ENCODE assay signal across 28 cellular contexts in the genomic region with DNA sequence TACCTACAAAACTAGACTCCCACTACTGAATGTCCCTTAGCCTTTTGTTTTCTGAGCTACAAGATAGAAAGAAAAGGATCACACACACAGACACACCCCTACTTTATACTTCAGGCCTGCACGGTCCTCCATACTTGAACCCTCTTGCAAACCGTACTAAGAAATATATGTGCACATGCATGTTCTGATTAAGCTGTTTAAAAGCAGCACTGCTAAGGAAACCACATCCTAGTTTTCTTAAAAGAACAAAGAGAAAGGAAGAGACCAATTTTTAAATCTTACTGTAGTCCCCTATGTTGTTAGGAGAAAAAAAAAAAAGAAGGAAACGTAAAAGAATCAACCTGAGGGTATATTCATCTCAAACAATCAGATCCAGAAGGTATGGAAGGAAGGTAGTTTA.
"Had no signal": no experiment of that assay in that cellular context is flagged by ENCODE, and none has a peak within 500 bp of the region (broad histone marks: within the 10 kb centered on the region; RNA-seq: fewer than 3 reads in every experiment).

No MANE protein-coding gene starts in this region.

- H3K4me3 Mint-ChIP-seq: activated CD4-positive, alpha-beta T cell treated with anti-CD3 and anti-CD28 coated beads for 36 hours; activated CD8-positive, alpha-beta memory T cell treated with anti-CD3 and anti-CD28 coated beads, Interleukin-2, amount 10 ng/mL, durations not matched to agents 7 days and 5 days; activated CD8-positive, alpha-beta T cell treated with anti-CD3 and anti-CD28 coated beads, Interleukin-2, amount 10 ng/mL, durations not matched to agents 7 days and 5 days; activated naive CD8-positive, alpha-beta T cell; brain; natural killer cell had no signal

- H3K36me3 ChIP-seq: prostate gland, transverse colon had no signal

- H3K9me3 Mint-ChIP-seq: brain, natural killer cell had no signal

- H3K27ac ChIP-seq: coronary artery, dorsolateral prefrontal cortex, prostate gland, skin epidermis, testis, transverse colon had no signal

- H3K27me3 ChIP-seq: dorsolateral prefrontal cortex, testis, transverse colon had no signal

- H3K27me3 Mint-ChIP-seq: activated CD4-positive, alpha-beta T cell treated with anti-CD3 and anti-CD28 coated beads for 36 hours; activated CD8-positive, alpha-beta memory T cell treated with anti-CD3 and anti-CD28 coated beads, Interleukin-2, amount 10 ng/mL, durations not matched to agents 7 days and 5 days; activated naive CD8-positive, alpha-beta T cell had no signal

- DNase-seq: activated CD4-positive, alpha-beta T cell treated with anti-CD3 and anti-CD28 coated beads for 36 hours; activated CD4-positive, CD25-positive, alpha-beta regulatory T cell; activated CD8-positive, alpha-beta memory T cell treated with anti-CD3 and anti-CD28 coated beads, Interleukin-2, amount 10 ng/mL, durations not matched to agents 7 days and 5 days; activated CD8-positive, alpha-beta T cell treated with anti-CD3 and anti-CD28 coated beads, Interleukin-2, amount 10 ng/mL, durations not matched to agents 7 days and 5 days; activated effector memory CD4-positive, alpha-beta T cell treated with Interleukin-2 at 50 U/mL for 16 hours; activated naive CD4-positive, alpha-beta T cell treated with Interleukin-2 at 50 U/mL for 16 hours; aorta; dorsolateral prefrontal cortex; effector memory CD4-positive, alpha-beta T cell; head of caudate nucleus; hippocampal formation; left colon; mammary epithelial cell; natural killer cell; retina; stimulated activated CD4-positive, alpha-beta T cell treated with anti-CD3 and anti-CD28 coated beads, Interleukin-12 subunit alpha, Interleukin-12 subunit beta, amount 100 ng/mL, for 4 hours; stimulated activated CD4-positive, alpha-beta T cell treated with anti-CD3 and anti-CD28 coated beads, Interleukin-4, amount 100 ng/mL, for 1 hour; stimulated activated naive CD8-positive, alpha-beta T cell treated with anti-CD3 and anti-CD28 coated beads, Interleukin-15, Interleukin-2, amounts not matched to agents 100 U/mL and 50 U/mL, for 24 hours; T-helper 1 cell; testis; transverse colon had no signal

- H3K4me1 ChIP-seq: prostate gland, testis, transverse colon had no signal

- FAIRE-seq: endothelial cell of umbilical vein, keratinocyte had no signal

- H3K36me3 Mint-ChIP-seq: activated CD8-positive, alpha-beta memory T cell treated with anti-CD3 and anti-CD28 coated beads, Interleukin-2, amount 10 ng/mL, durations not matched to agents 7 days and 5 days; activated naive CD8-positive, alpha-beta T cell; natural killer cell had no signal

- H3K4me1 Mint-ChIP-seq: activated CD8-positive, alpha-beta memory T cell treated with anti-CD3 and anti-CD28 coated beads, Interleukin-2, amount 10 ng/mL, durations not matched to agents 7 days and 5 days; natural killer cell had no signal

- H3K27ac Mint-ChIP-seq: activated CD4-positive, alpha-beta T cell treated with anti-CD3 and anti-CD28 coated beads for 36 hours; activated CD8-positive, alpha-beta memory T cell treated with anti-CD3 and anti-CD28 coated beads, Interleukin-2, amount 10 ng/mL, durations not matched to agents 7 days and 5 days; activated CD8-positive, alpha-beta T cell treated with anti-CD3 and anti-CD28 coated beads, Interleukin-2, amount 10 ng/mL, durations not matched to agents 7 days and 5 days; activated naive CD8-positive, alpha-beta T cell; natural killer cell had no signal

- H3K4me3 ChIP-seq: coronary artery, dorsolateral prefrontal cortex, prostate gland, skin epidermis, testis, transverse colon had no signal

- H3K9me3 ChIP-seq: prostate gland, testis, transverse colon had no signal
